25 cellular contexts compared by ENCODE assay signal in genomic region chr17:31398381-31399275, GRCh38. TPM values are rescaled to one million over a fixed set of nuclear protein-coding genes. Genes with fewer than 3 reads are reported as not detected.
DNase-seq lines count a peak whose midpoint lies in the region; FAIRE-seq and TF ChIP-seq lines count a peak whose summit lies in the region.
"Had no signal": no experiment of that assay in that cellular context is flagged by ENCODE, and none has a peak within 500 bp of the region (broad histone marks: within the 10 kb centered on the region; RNA-seq: fewer than 3 reads in every experiment).

No MANE protein-coding gene starts in this region.

- no peaks in the 10 kb centered on the region for H3K9me3 ChIP-seq in suprapubic skin
- H3K9me3 ChIP-seq: esophagus muscularis mucosa, SJCRH30, transverse colon had no signal

- H3K27me3 Mint-ChIP-seq in nephron progenitor cell (ENCODE audit: low read depth, poor library complexity), result peaks cover 48% of the 10 kb centered on the region

- TF ChIP-seq POLR2A in suprapubic skin (IDR thresholded peaks at IDR 0.05), result no peak

- peak; percentile 74 for DNase-seq in DMS 273 (lab: John Stamatoyannopoulos, UW; ENCODE audit: unreplicated experiment)
- DNase-seq in NCI-H1694 treated with DMSO at 0.1 percent for 48 hours (lab: John Stamatoyannopoulos, UW), result peak; percentile 46
- peak; percentile 35 for DNase-seq in islet precursor cell
- peak; percentile 46 to 63 for DNase-seq in suprapubic skin (ENCODE audit: low spot score in 2 of 2)
- no peak for DNase-seq in nephron progenitor cell
- no peak for DNase-seq in COLO829 (ENCODE audit: low spot score)
- DNase-seq in frontal cortex (ENCODE audit: low spot score in 2 of 2), result no peak
- DNase-seq: activated CD4-positive, alpha-beta T cell treated with anti-CD3 and anti-CD28 coated beads, Interleukin-2, amount 10 ng/mL, durations not matched to agents 7 days and 5 days; CD4-positive, alpha-beta T cell; DMS153; foreskin keratinocyte; IMR-90; NCI-H1092 treated with DMSO at 0.1 percent for 48 hours; NCI-H1930; NCI-H345; NCI-H82; SJCRH30; stimulated activated CD4-positive, alpha-beta T cell treated with anti-CD3 and anti-CD28 coated beads, Interleukin-1b, Interleukin-23, amount 100 ng/mL, for 48 hours; transverse colon had no signal

- H3K27me3 ChIP-seq in suprapubic skin, result peaks cover 4% of the 10 kb centered on the region
- H3K27me3 ChIP-seq: SJCRH30 had no signal

- H3K36me3 Mint-ChIP-seq in nephron progenitor cell (ENCODE audit: low read depth), result no peaks in the 10 kb centered on the region
- H3K36me3 Mint-ChIP-seq: activated naive CD8-positive, alpha-beta T cell; memory B cell had no signal

- no peak overlapping the region for H3K27ac Mint-ChIP-seq in nephron progenitor cell
- H3K27ac Mint-ChIP-seq: activated CD4-positive, alpha-beta T cell treated with anti-CD3 and anti-CD28 coated beads, Interleukin-2, amount 10 ng/mL, durations not matched to agents 7 days and 5 days; activated naive CD8-positive, alpha-beta T cell; activated T-helper 2 cell treated with anti-CD3 and anti-CD28 coated beads, Interferon-gamma antibody, Interleukin-2, Interleukin-4, amounts not matched to agents 10 μg/mL and 5 μg/mL and 100 μg/mL, durations not matched to agents 14 hours and 24 hours and 36 hours; CD4-positive, alpha-beta T cell; memory B cell had no signal

- H3K4me1 Mint-ChIP-seq in nephron progenitor cell, result peaks cover under 1% of the 10 kb centered on the region
- H3K4me1 Mint-ChIP-seq: activated CD4-positive, alpha-beta T cell treated with anti-CD3 and anti-CD28 coated beads, Interleukin-2, amount 10 ng/mL, durations not matched to agents 7 days and 5 days; memory B cell had no signal

- no peak overlapping the region for H3K27ac ChIP-seq in suprapubic skin
- H3K27ac ChIP-seq: esophagus muscularis mucosa, foreskin keratinocyte, SJCRH30, skin epidermis, transverse colon had no signal

- H3K4me3 Mint-ChIP-seq in nephron progenitor cell, result no peak overlapping the region
- H3K4me3 Mint-ChIP-seq: activated CD4-positive, alpha-beta T cell treated with anti-CD3 and anti-CD28 coated beads, Interleukin-2, amount 10 ng/mL, durations not matched to agents 7 days and 5 days; activated naive CD8-positive, alpha-beta T cell; CD4-positive, alpha-beta T cell; memory B cell had no signal

- no peak for FAIRE-seq in frontal cortex (lab: Jason Lieb, UNC)
- FAIRE-seq: astrocyte had no signal

- TF ChIP-seq CTCF in suprapubic skin (IDR thresholded peaks at IDR 0.05) (no peak), nephron progenitor cell (IDR thresholded peaks at IDR 0.05) (no peak)

- H3K36me3 ChIP-seq in suprapubic skin, result no peaks in the 10 kb centered on the region
- H3K36me3 ChIP-seq: esophagus muscularis mucosa, SJCRH30, transverse colon had no signal

- WGBS in suprapubic skin, result 80% methylated on average over 19 of the region's 21 CpGs

- H3K4me3 ChIP-seq in suprapubic skin, result no peak overlapping the region
- H3K4me3 ChIP-seq: esophagus muscularis mucosa, SJCRH30, skin epidermis, transverse colon had no signal

- TF ChIP-seq EP300 in suprapubic skin (IDR thresholded peaks at IDR 0.05), result no peak

- H3K9me3 Mint-ChIP-seq in nephron progenitor cell, result no peaks in the 10 kb centered on the region
- H3K9me3 Mint-ChIP-seq: activated CD4-positive, alpha-beta T cell treated with anti-CD3 and anti-CD28 coated beads, Interleukin-2, amount 10 ng/mL, durations not matched to agents 7 days and 5 days; activated T-helper 2 cell treated with anti-CD3 and anti-CD28 coated beads, Interferon-gamma antibody, Interleukin-2, Interleukin-4, amounts not matched to agents 10 μg/mL and 5 μg/mL and 100 μg/mL, durations not matched to agents 14 hours and 24 hours and 36 hours; CD4-positive, alpha-beta T cell; memory B cell had no signal

- no peaks in the 10 kb centered on the region for H3K4me1 ChIP-seq in suprapubic skin
- H3K4me1 ChIP-seq: esophagus muscularis mucosa, foreskin keratinocyte, SJCRH30, transverse colon had no signal

RNA-seq across cellular contexts. Expression of gene RAB11FIP4, which starts 7.2 kb away (rescaled TPM):
- total RNA-seq in suprapubic skin (10 to 100 TPM; 28.9 to 46.8 (median 35.7) TPM), frontal cortex (48.1 TPM)

Comparison
In these comparisons a context has a peak if more than half of its experiments do, and no peak if none do; other contexts are left out.
1. DNase-seq: peak in DMS 273 (single experiment), NCI-H1694 treated with DMSO at 0.1 percent for 48 hours (single experiment), islet precursor cell (single experiment) and suprapubic skin (2 of 2); none in nephron progenitor cell (single experiment), COLO829 (single experiment) and frontal cortex (0 of 2).